ENCODE assay signal across 2 cellular contexts in the genomic region with DNA sequence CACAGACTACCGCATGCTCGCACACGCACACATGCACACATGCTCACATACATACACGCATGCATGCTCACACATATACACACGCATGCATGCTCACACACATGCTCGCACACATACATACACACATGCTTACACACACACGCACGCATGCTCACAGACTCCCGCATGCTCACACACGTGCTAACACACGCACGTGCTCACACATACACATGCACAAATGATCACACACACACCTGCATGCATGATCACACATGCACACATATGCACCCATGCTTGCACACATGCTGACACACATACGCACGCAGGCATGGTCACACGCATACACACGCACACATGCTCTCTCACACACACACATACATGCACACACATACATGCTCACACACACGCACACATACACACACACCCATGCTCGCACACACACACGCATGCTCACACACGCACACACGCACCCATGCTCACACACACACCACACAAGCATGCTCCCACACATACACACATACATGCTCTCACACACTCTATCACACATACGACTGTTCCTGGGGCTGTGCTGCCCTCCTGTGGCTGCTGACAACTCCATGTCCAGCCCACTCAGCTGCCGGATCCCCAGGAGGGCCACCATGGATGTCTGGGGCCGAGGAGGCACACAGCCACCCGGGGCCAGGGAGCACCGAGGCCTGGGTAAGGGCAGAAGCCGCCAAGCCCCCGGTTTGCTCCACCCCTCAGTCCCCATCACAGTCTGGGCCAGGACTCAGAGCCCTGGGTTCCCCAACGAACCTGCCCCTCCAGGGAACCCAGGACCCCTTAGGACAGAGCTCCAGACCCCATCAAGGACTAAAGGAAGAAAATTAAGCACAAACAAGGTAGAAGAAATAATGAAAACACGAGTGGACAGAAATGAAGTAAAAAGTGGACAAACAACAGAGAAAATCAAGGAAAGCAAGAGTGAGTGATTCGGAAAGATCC.
A peak's percentile ranks its signal among the peaks of the same experiment; 100 is the strongest.
TF ChIP-seq lines count a peak whose summit lies in the region.

No MANE protein-coding gene starts in this region.

TF ChIP-seq in HEK293T, 16 proteins besides CTCF, POLR2A, EP300 and RAD21:
- no peak for TF ChIP-seq FOXK2 (IDR thresholded peaks at IDR 0.05)
- no peak for TF ChIP-seq SUZ12 (IDR thresholded peaks at IDR 0.05)

TF ChIP-seq in H1, 55 proteins besides CTCF, POLR2A, EP300 and RAD21:
- peak; percentile 63; the same call in 1 of the 2 replicates for TF ChIP-seq JUN (IDR thresholded peaks at IDR 0.05; ENCODE audit: low read depth, low read length)
- TF ChIP-seq RBBP5 (IDR thresholded peaks at IDR 0.05; ENCODE audit: borderline replicate concordance, low read depth, low read length) = peak; percentile 5; the same call in 1 of the 2 replicates
- TF ChIP-seq YY1 (IDR thresholded peaks at IDR 0.05; ENCODE audit: low read depth, low read length) = no peak
- 0 out of 2 replicates have a peak, but pooled peaks have one; percentile 23 for TF ChIP-seq POLR2AphosphoS5 (IDR thresholded peaks at IDR 0.05; ENCODE audit: low read depth, low read length)
- no peak for TF ChIP-seq TBP (IDR thresholded peaks at IDR 0.05; ENCODE audit: low read depth, low read length)
- TF ChIP-seq TEAD4 (IDR thresholded peaks at IDR 0.05; ENCODE audit: low read depth, low read length) = 0 out of 2 replicates have a peak, but pooled peaks have one; percentile 2
